ENCODE assay signal across 23 cellular contexts in the genomic region with DNA sequence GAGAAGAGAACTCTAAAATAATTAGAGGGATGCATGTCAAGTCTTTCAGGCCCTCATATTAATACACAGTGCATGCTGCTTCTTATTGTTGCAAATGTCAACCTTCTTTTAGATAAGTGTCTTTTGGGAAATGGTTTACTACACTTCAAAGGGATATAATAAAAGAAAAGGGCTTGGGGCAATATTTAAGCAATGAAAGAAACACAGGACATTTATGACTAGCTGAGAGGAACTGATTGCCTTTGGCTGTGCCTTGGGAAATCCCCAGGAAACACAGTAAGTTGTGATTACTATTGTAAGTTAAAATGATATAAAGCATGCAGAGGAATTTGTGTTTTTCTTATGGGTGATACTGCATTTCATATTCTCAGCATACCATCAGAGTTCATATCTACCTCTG.
A peak's percentile ranks its signal among the peaks of the same experiment; 100 is the strongest.
DNase-seq lines count a peak whose midpoint lies in the region; ATAC-seq, FAIRE-seq and TF ChIP-seq lines count a peak whose summit lies in the region.
"Had no signal": no experiment of that assay in that cellular context is flagged by ENCODE, and none has a peak within 500 bp of the region (broad histone marks: within the 10 kb centered on the region; RNA-seq: fewer than 3 reads in every experiment).

No MANE protein-coding gene starts in this region.

- H3K9ac ChIP-seq in OCI-LY3 (ENCODE audit: low read length): no peak overlapping the region

- H3K4me1 ChIP-seq in GM23338 (ENCODE audit: insufficient read depth) (peaks cover 33% of the 10 kb centered on the region), OCI-LY3 (ENCODE audit: low read length) (peaks cover 23% of the 10 kb centered on the region), transverse colon (peaks cover 0 to 7% (median 3%) of the 10 kb centered on the region in 4 donors), small intestine (ENCODE audit: control insufficient read depth in 2 of 2, insufficient read depth in 1 of 2, low read depth in 1 of 2, low read length in 1 of 2) (no peaks in the 10 kb centered on the region)
- H3K4me1 ChIP-seq: prostate gland, SJSA1 had no signal

- peak overlapping the region; percentile 67; the same call in 1 of the 2 replicates for H3K27ac ChIP-seq in GM23338 (ENCODE audit: low read depth)
- H3K27ac ChIP-seq in OCI-LY3 (ENCODE audit: low read length): peak overlapping the region; percentile 7; the same call in 1 of the 2 replicates
- H3K27ac ChIP-seq in transverse colon: peak overlapping the region in 2 of 4 donors; percentile 6 to 33
- H3K27ac ChIP-seq in small intestine (ENCODE audit: low read depth in 1 of 2, low read length in 1 of 2): no peak overlapping the region
- H3K27ac ChIP-seq: PC-9, prostate gland, SJSA1 had no signal

- no peak for TF ChIP-seq POLR2A in transverse colon (IDR thresholded peaks at IDR 0.05)

- H2AFZ ChIP-seq in GM23338: no peak overlapping the region
- no peak overlapping the region for H2AFZ ChIP-seq in OCI-LY3 (ENCODE audit: low read depth, low read length)
- H2AFZ ChIP-seq: PC-9 had no signal

- H3K79me2 ChIP-seq in GM23338 (replicated peaks; ENCODE audit: insufficient read depth) (no peaks in the 10 kb centered on the region), OCI-LY3 (ENCODE audit: low read length) (no peaks in the 10 kb centered on the region)

- H3K9me3 Mint-ChIP-seq in GM23338: peaks cover 9% of the 10 kb centered on the region

- peak overlapping the region; percentile 80; the same call in 1 of the 2 replicates for H3K27ac Mint-ChIP-seq in GM23338
- H3K27ac Mint-ChIP-seq: activated CD4-positive, alpha-beta T cell treated with anti-CD3 and anti-CD28 coated beads for 36 hours; B cell had no signal

- H4K20me1 ChIP-seq in GM23338 (replicated peaks; ENCODE audit: insufficient read depth) (no peaks in the 10 kb centered on the region), OCI-LY3 (ENCODE audit: insufficient read depth, low read length) (no peaks in the 10 kb centered on the region)

- H3K27me3 ChIP-seq in GM23338 (ENCODE audit: insufficient read depth) (no peaks in the 10 kb centered on the region), OCI-LY3 (ENCODE audit: low read depth, low read length) (no peaks in the 10 kb centered on the region), transverse colon (no peaks in the 10 kb centered on the region), small intestine (ENCODE audit: control insufficient read depth in 2 of 2, insufficient read depth in 2 of 2, low read length in 2 of 2) (no peaks in the 10 kb centered on the region)
- H3K27me3 ChIP-seq: SJSA1 had no signal

- TF ChIP-seq CTCF in GM23338 (conservative IDR thresholded peaks at IDR 0.05; ENCODE audit: low read depth in 2 of 2) (no peak), OCI-LY3 (IDR thresholded peaks at IDR 0.05; ENCODE audit: low read depth, low read length) (no peak), transverse colon (IDR thresholded peaks at IDR 0.05) (no peak)

- no peak for ATAC-seq in GM23338
- ATAC-seq: activated CD4-positive, alpha-beta T cell treated with anti-CD3 and anti-CD28 coated beads for 36 hours had no signal

- H3K36me3 Mint-ChIP-seq in GM23338 (ENCODE audit: low read depth): peaks cover 17% of the 10 kb centered on the region

- DNase-seq in GM23338 (ENCODE audit: low spot score) (no peak), foreskin melanocyte (peak; percentile 1), transverse colon (peak; percentile 10), small intestine (no peak), GOT3 (lab: John Stamatoyannopoulos, UW) (no peak)
- DNase-seq in central memory CD4-positive, alpha-beta T cell: no peak
- DNase-seq: activated CD4-positive, alpha-beta T cell treated with anti-CD3 and anti-CD28 coated beads for 36 hours; activated gamma-delta T cell; amniotic stem cell; Calu3; effector CD8-positive, alpha-beta T cell; hippocampal formation; kidney; NCI-H2029 treated with DMSO at 0.1 percent for 48 hours; NCI-H524 treated with DMSO at 0.1 percent for 48 hours; PC-9; stimulated activated CD4-positive, alpha-beta T cell treated with anti-CD3 and anti-CD28 coated beads, Interleukin-12 subunit alpha, Interleukin-12 subunit beta, amount 100 ng/mL, for 4 hours had no signal

- no peaks in the 10 kb centered on the region for H3K36me3 ChIP-seq in GM23338 (ENCODE audit: insufficient read depth)
- H3K36me3 ChIP-seq in OCI-LY3 (replicated peaks; ENCODE audit: low read depth, low read length): no peaks in the 10 kb centered on the region
- H3K36me3 ChIP-seq in transverse colon: no peaks in the 10 kb centered on the region
- H3K36me3 ChIP-seq in small intestine (ENCODE audit: control insufficient read depth in 2 of 2, insufficient read depth in 2 of 2, low read length in 2 of 2): no peaks in the 10 kb centered on the region
- H3K36me3 ChIP-seq: prostate gland, SJSA1 had no signal

- H3K4me3 ChIP-seq in GM23338 (no peak overlapping the region), OCI-LY3 (ENCODE audit: low read length) (no peak overlapping the region), transverse colon (no peak overlapping the region), small intestine (ENCODE audit: low read depth in 1 of 2, low read length in 2 of 2) (no peak overlapping the region)
- H3K4me3 ChIP-seq: PC-9, prostate gland, SJSA1 had no signal

- peaks cover 3% of the 10 kb centered on the region for H3K27me3 Mint-ChIP-seq in GM23338 (ENCODE audit: insufficient read depth, low read depth, poor library complexity)
- H3K27me3 Mint-ChIP-seq: activated CD4-positive, alpha-beta T cell treated with anti-CD3 and anti-CD28 coated beads for 36 hours; B cell; central memory CD8-positive, alpha-beta T cell had no signal

- H3K9me2 ChIP-seq in GM23338 (ENCODE audit: insufficient read depth): no peaks in the 10 kb centered on the region

- in situ Hi-C loops in transverse colon (cut with MboI; ENCODE audit: low pct_ligation_motif_present in 1 of 4, low pct_unique_long_range_greater_than_20kb in 1 of 4, low sequenced_read_pairs in 3 of 4): no loop called here

- FAIRE-seq in small intestine (lab: Jason Lieb, UNC): no peak
- FAIRE-seq: kidney had no signal

- H3K4me1 Mint-ChIP-seq in GM23338: peaks cover 33% of the 10 kb centered on the region; the same call in 2 of the 3 replicates
- H3K4me1 Mint-ChIP-seq: activated CD4-positive, alpha-beta T cell treated with anti-CD3 and anti-CD28 coated beads for 36 hours; B cell; central memory CD8-positive, alpha-beta T cell had no signal

- intact Hi-C loops in transverse colon (cut with DNase I; ENCODE audit: low total_unique reads): no loop called here

- H3K9me3 ChIP-seq in OCI-LY3 (ENCODE audit: insufficient read depth, low read length): no peaks in the 10 kb centered on the region
- H3K9me3 ChIP-seq in transverse colon: peaks cover 0 to 1% of the 10 kb centered on the region in 2 donors
- H3K9me3 ChIP-seq in small intestine (ENCODE audit: control insufficient read depth, low read depth): no peaks in the 10 kb centered on the region
- H3K9me3 ChIP-seq: prostate gland, SJSA1 had no signal

- no peak for TF ChIP-seq EP300 in transverse colon (IDR thresholded peaks at IDR 0.05; ENCODE audit: low read depth)

- no peaks in the 10 kb centered on the region for H3F3A ChIP-seq in GM23338 (replicated peaks; ENCODE audit: low read depth)

- H3K4me2 ChIP-seq in GM23338 (no peak overlapping the region), OCI-LY3 (ENCODE audit: low read length) (peak overlapping the region; percentile 38)
- H3K4me2 ChIP-seq: PC-9 had no signal

- H3K4me3 Mint-ChIP-seq in GM23338: no peak overlapping the region
- H3K4me3 Mint-ChIP-seq: activated CD4-positive, alpha-beta T cell treated with anti-CD3 and anti-CD28 coated beads for 36 hours; B cell; central memory CD8-positive, alpha-beta T cell; neural crest cell had no signal

TF ChIP-seq in GM23338, 12 proteins besides CTCF, POLR2A, EP300 and RAD21:
- no peak for TF ChIP-seq STAT1 (IDR thresholded peaks at IDR 0.05; ENCODE audit: unreplicated experiment)

Comparison
In these comparisons a context has a peak if more than half of its experiments do, and no peak if none do; other contexts are left out.
1. DNase-seq: peak in foreskin melanocyte (single experiment) and transverse colon (single experiment); none in GM23338 (single experiment), small intestine (single experiment), central memory CD4-positive, alpha-beta T cell (single experiment) and GOT3 (single experiment).
2. H3K27ac ChIP-seq: peak in GM23338 (single experiment) and OCI-LY3 (single experiment); none in small intestine (0 of 2).